8 cellular contexts compared by ENCODE assay signal in the genomic region with DNA sequence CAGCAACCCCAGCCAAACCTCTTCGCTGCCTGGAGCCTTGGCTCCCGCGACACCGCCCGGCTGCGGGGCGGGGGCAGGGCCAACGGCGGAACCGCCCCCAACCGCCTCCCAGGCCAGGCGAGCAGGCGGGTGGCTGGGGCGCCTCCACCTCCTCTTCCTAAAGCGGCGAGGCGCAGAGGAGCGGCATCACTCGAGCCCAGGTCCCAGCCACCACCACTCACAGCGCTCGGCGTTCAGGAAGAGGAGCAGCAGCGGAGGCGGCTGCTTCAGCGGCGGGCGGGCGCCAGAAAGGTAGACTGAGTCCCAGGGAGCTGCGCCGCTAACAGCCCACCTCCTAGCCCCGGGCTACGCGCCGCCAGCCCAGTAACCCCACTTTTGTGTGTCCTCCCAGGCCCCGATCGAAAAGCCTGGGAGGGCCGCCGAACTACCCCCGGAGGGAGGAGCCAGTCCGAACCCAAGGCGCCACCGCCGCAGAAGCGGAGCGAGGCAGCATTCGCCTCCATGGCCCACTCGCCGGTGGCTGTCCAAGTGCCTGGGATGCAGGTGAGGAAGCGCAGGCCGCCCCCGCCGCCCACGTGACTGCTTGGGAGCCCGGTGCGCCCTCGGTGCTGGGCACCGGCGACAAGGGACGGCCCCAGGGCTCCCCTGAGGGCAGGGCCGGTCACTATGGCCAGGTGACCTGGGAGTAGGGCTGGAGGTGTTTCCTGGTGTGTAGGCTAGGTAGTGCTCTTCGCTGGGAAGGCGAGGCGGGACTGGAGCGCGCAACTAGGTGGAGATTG. TPM values are rescaled to one million over a fixed set of nuclear protein-coding genes. Genes with fewer than 3 reads are reported as not detected.
DNase-seq lines count a peak whose midpoint lies in the region; ATAC-seq and TF ChIP-seq lines count a peak whose summit lies in the region.

TSS of gene STK26 (plus strand) at position 186 of the 779 bp plus-strand sequence. CDS start at position 502, 316 bp downstream.

- DNase-seq in NCI-H2029 (lab: John Stamatoyannopoulos, UW) (peak; percentile 45), NCI-H2029 treated with DMSO at 0.1 percent for 48 hours (lab: John Stamatoyannopoulos, UW) (no peak), NCI-H1694 treated with DMSO at 0.1 percent for 48 hours (lab: John Stamatoyannopoulos, UW) (peak; percentile 66), UCSD-AML1 (lab: John Stamatoyannopoulos, UW; ENCODE audit: unreplicated experiment) (peak; percentile 83), MCF 10A (ENCODE audit: unreplicated experiment) (peak; percentile 82), inferior parietal cortex (ENCODE audit: extremely low spot score) (peak; percentile 13)
- peak; percentile 48 to 65 (median 64) for DNase-seq in stimulated activated CD4-positive, alpha-beta T cell treated with anti-CD3 and anti-CD28 coated beads, Interleukin-12 subunit alpha, Interleukin-12 subunit beta, amount 100 ng/mL, for 48 hours (ENCODE audit: low read depth in 2 of 3, low spot score in 1 of 3)

- peak within 1 kb of the TSS; percentile 80 for H3K27ac Mint-ChIP-seq in MCF 10A (ENCODE audit: low read depth, unreplicated experiment)

- BruUV-seq in MCF 10A (replicated peaks; lab: Mats Ljungman, UMichigan): no TSS peak

- intact Hi-C loops in MCF 10A (cut with micrococcal nuclease): no loop called here

- ATAC-seq in HG02840 (IDR thresholded peaks at IDR 0.05; ENCODE audit: low FRiP score, unreplicated experiment): peak; percentile 71

- no peaks in the 10 kb centered on the region for H3K36me3 Mint-ChIP-seq in MCF 10A (ENCODE audit: insufficient read depth, unreplicated experiment)

- no peak for TF ChIP-seq CTCF in MCF 10A (IDR thresholded peaks at IDR 0.05; ENCODE audit: unreplicated experiment)

- POLR2A ChIA-PET in MCF 10A (lab: Yijun Ruan, JAX): interaction anchor here (0.7 to 2.6 kb wide), 7 partner anchors 8 to 196 kb away, joined by 3 to 18 read pairs (median 5); partner anchors contain the start of gene RAP2C

- H3K9me3 Mint-ChIP-seq in MCF 10A (ENCODE audit: unreplicated experiment): no peaks in the 10 kb centered on the region

- H3K4me3 Mint-ChIP-seq in MCF 10A (ENCODE audit: unreplicated experiment): peak within 1 kb of the TSS; percentile 85

- H3K4me1 Mint-ChIP-seq in MCF 10A (ENCODE audit: insufficient read depth, unreplicated experiment): peaks cover 6% of the 10 kb centered on the region

- CTCF ChIA-PET in MCF 10A (lab: Yijun Ruan, JAX): interaction anchor here (0.6 to 1.2 kb wide), 3 partner anchors 150 to 754 kb away, joined by 3 read pairs; no protein-coding TSS in a partner anchor

- H3K27me3 Mint-ChIP-seq in MCF 10A (ENCODE audit: insufficient read depth, unreplicated experiment): peaks cover 35% of the 10 kb centered on the region

RNA-seq across cellular contexts. Expression of gene STK26, which starts in this region (rescaled TPM):
- 17.5 and 18.2 TPM in 2 replicates for total RNA-seq in MCF 10A (2022)
